In genomic region chr7:47581442-47581820, GRCh38 we compare ENCODE assay signal across 1 cellular context.
TF ChIP-seq lines count a peak whose summit lies in the region.

No MANE protein-coding gene starts in this region.

TF ChIP-seq in H1, 55 proteins besides CTCF, POLR2A, EP300 and RAD21:
- no peak for TF ChIP-seq BACH1 (IDR thresholded peaks at IDR 0.05; ENCODE audit: low read length)
- TF ChIP-seq TAF1 (IDR thresholded peaks at IDR 0.05; ENCODE audit: low read depth, low read length): peak; percentile 5; the same call in 1 of the 2 replicates
- TF ChIP-seq CTBP2 (IDR thresholded peaks at IDR 0.05; ENCODE audit: borderline replicate concordance, insufficient read depth, insufficient read length, low read length): no peak
- TF ChIP-seq EZH2 (IDR thresholded peaks at IDR 0.05; ENCODE audit: low read depth, low read length, severe bottlenecking): no peak
- TF ChIP-seq SUZ12 (IDR thresholded peaks at IDR 0.05; ENCODE audit: low read length): no peak
- TF ChIP-seq BRCA1 (IDR thresholded peaks at IDR 0.05; ENCODE audit: low read depth, low read length): no peak
- no peak for TF ChIP-seq SAP30 (IDR thresholded peaks at IDR 0.05; ENCODE audit: insufficient read depth, insufficient replicate concordance, low read length)
- TF ChIP-seq CBX8 (IDR thresholded peaks at IDR 0.05; ENCODE audit: borderline replicate concordance, low read depth, low read length): no peak
- TF ChIP-seq E2F6 (IDR thresholded peaks at IDR 0.05): no peak
- TF ChIP-seq BCL11A (IDR thresholded peaks at IDR 0.05; ENCODE audit: low read depth in 2 of 2, low read length in 2 of 2): no peak
- TF ChIP-seq KDM5A (IDR thresholded peaks at IDR 0.05; ENCODE audit: low read length): no peak
- TF ChIP-seq KDM4A (IDR thresholded peaks at IDR 0.05; ENCODE audit: low read depth, low read length, severe bottlenecking): peak; percentile 1
- TF ChIP-seq MAX (IDR thresholded peaks at IDR 0.05): no peak
